In the genomic region with DNA sequence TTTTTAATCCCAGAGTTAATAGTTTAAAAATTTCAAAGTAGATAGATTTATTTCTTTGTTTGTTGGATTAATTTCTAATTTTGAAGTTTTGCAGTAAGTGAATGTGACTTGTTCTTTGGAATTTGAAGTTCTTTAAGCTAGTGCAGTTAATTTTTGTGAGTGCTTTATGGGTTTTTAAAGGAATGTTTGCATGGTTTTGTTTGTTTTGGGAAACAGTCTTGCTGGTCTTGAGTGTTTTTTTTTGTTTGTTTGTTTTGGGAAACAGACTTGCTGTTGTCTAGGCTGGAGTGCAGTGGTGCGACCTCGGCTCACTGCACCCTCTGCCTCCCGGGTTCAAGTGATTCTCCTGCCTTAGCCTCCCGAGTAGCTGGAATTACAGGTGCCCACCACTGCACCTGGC, we compare ENCODE assay signal across 19 cellular contexts. TPM values are rescaled to one million over a fixed set of nuclear protein-coding genes. Genes with fewer than 3 reads are reported as not detected.
DNase-seq lines count a peak whose midpoint lies in the region; ATAC-seq, FAIRE-seq and TF ChIP-seq lines count a peak whose summit lies in the region.
"Had no signal": no experiment of that assay in that cellular context is flagged by ENCODE, and none has a peak within 500 bp of the region (broad histone marks: within the 10 kb centered on the region; RNA-seq: fewer than 3 reads in every experiment).

No MANE protein-coding gene starts in this region.

- peaks cover 5 to 38% of the 10 kb centered on the region in 2 experiments for H3K36me3 ChIP-seq in HepG2 (replicated peaks in 1 of 2; ENCODE audit: control insufficient read depth in 1 of 2, insufficient read depth in 2 of 2, low read length in 2 of 2)
- H3K36me3 ChIP-seq: thyroid gland had no signal

- H3K4me2 ChIP-seq in H9 (ENCODE audit: insufficient read depth, insufficient read length, low read length) (no peak overlapping the region), HepG2 (ENCODE audit: low read depth, low read length) (peak overlapping the region; percentile 2; the same call in 1 of the 2 replicates)

- H2BK20ac ChIP-seq in H9 (ENCODE audit: low read depth, low read length, poor library complexity, severe bottlenecking): no peak overlapping the region

- FAIRE-seq in HepG2 (lab: Jason Lieb, UNC): no peak
- FAIRE-seq: bronchial epithelial cell had no signal

- peaks cover 11% of the 10 kb centered on the region for H3K36me3 Mint-ChIP-seq in CD4-positive, alpha-beta T cell (ENCODE audit: low read depth)
- H3K36me3 Mint-ChIP-seq in H9 (ENCODE audit: insufficient read depth in 1 of 3, low read depth in 3 of 3): peaks cover 4 to 27% (median 19%) of the 10 kb centered on the region in 3 experiments; a peak in 6 of 7 replicates
- H3K36me3 Mint-ChIP-seq in activated naive CD8-positive, alpha-beta T cell treated with anti-CD3 and anti-CD28 coated beads for 36 hours: peaks cover 39% of the 10 kb centered on the region
- H3K36me3 Mint-ChIP-seq in T-helper 2 cell treated with Interferon-gamma antibody and Interleukin-4, amounts not matched to agents 5 μg/mL and 100 μg/mL, for 36 hours (ENCODE audit: low read depth): peaks cover 22% of the 10 kb centered on the region

- peaks cover 79% of the 10 kb centered on the region for H3K4me1 Mint-ChIP-seq in CD4-positive, alpha-beta T cell (ENCODE audit: low read depth)
- H3K4me1 Mint-ChIP-seq in H9: peaks cover 33 to 37% of the 10 kb centered on the region in 2 experiments
- peaks cover 59% of the 10 kb centered on the region for H3K4me1 Mint-ChIP-seq in activated naive CD8-positive, alpha-beta T cell treated with anti-CD3 and anti-CD28 coated beads for 36 hours
- peaks cover 43% of the 10 kb centered on the region for H3K4me1 Mint-ChIP-seq in T-helper 2 cell treated with Interferon-gamma antibody and Interleukin-4, amounts not matched to agents 5 μg/mL and 100 μg/mL, for 36 hours (ENCODE audit: low read depth)

- H3K9me3 Mint-ChIP-seq in CD4-positive, alpha-beta T cell: no peaks in the 10 kb centered on the region
- no peaks in the 10 kb centered on the region for H3K9me3 Mint-ChIP-seq in H9
- no peaks in the 10 kb centered on the region for H3K9me3 Mint-ChIP-seq in activated naive CD8-positive, alpha-beta T cell treated with anti-CD3 and anti-CD28 coated beads for 36 hours
- H3K9me3 Mint-ChIP-seq in T-helper 2 cell treated with Interferon-gamma antibody and Interleukin-4, amounts not matched to agents 5 μg/mL and 100 μg/mL, for 36 hours: no peaks in the 10 kb centered on the region
- H3K9me3 Mint-ChIP-seq: activated naive CD8-positive, alpha-beta T cell treated with anti-CD3 and anti-CD28 coated beads, Interleukin-2, amount 10 ng/mL, durations not matched to agents 7 days and 5 days; CD8-positive, alpha-beta T cell had no signal

- TF ChIP-seq POLR2A in HepG2 (IDR thresholded peaks at IDR 0.05; ENCODE audit: insufficient read depth in 1 of 2, low read depth in 2 of 2, low read length in 2 of 2): no peak

- H4K91ac ChIP-seq in H9 (ENCODE audit: insufficient read length, low read depth, low read length): no peak overlapping the region

- H3K9me3 ChIP-seq in CD4-positive, alpha-beta T cell (ENCODE audit: control insufficient read depth, low read length): no peaks in the 10 kb centered on the region
- H3K9me3 ChIP-seq in H9 (ENCODE audit: control insufficient read depth, low read depth, low read length) (no peaks in the 10 kb centered on the region), HepG2 (ENCODE audit: low read length) (no peaks in the 10 kb centered on the region)
- H3K9me3 ChIP-seq: heart right ventricle, thyroid gland had no signal

- no peak for TF ChIP-seq RAD21 in HepG2 (CRISPR knock-in tag; IDR thresholded peaks at IDR 0.05)

- H3K9ac ChIP-seq in H9 (ENCODE audit: extremely low read depth, insufficient read length, low read length) (no peak overlapping the region), HepG2 (ENCODE audit: insufficient read depth, low read depth, low read length) (no peak overlapping the region)

- H3K4ac ChIP-seq in H9 (ENCODE audit: low read depth, low read length): no peak overlapping the region

- H2BK15ac ChIP-seq in H9 (ENCODE audit: low read depth, low read length): no peak overlapping the region

- no peak overlapping the region for H2AK5ac ChIP-seq in H9 (ENCODE audit: insufficient read length, low read length)

- H3K79me1 ChIP-seq in H9 (ENCODE audit: insufficient read depth, low read depth, low read length, poor library complexity, severe bottlenecking): no peaks in the 10 kb centered on the region

- peak overlapping the region; percentile 7 for H3K4me3 Mint-ChIP-seq in CD4-positive, alpha-beta T cell
- H3K4me3 Mint-ChIP-seq in H9: no peak overlapping the region
- H3K4me3 Mint-ChIP-seq in activated naive CD8-positive, alpha-beta T cell treated with anti-CD3 and anti-CD28 coated beads for 36 hours: no peak overlapping the region
- no peak overlapping the region for H3K4me3 Mint-ChIP-seq in T-helper 2 cell treated with Interferon-gamma antibody and Interleukin-4, amounts not matched to agents 5 μg/mL and 100 μg/mL, for 36 hours
- H3K4me3 Mint-ChIP-seq: activated naive CD8-positive, alpha-beta T cell treated with anti-CD3 and anti-CD28 coated beads, Interleukin-2, amount 10 ng/mL, durations not matched to agents 7 days and 5 days; CD8-positive, alpha-beta T cell had no signal

- no peak overlapping the region for H3K18ac ChIP-seq in H9 (ENCODE audit: insufficient read length, low read depth, low read length)

- WGBS in H9 (ENCODE audit: extremely low coverage, insufficient read length, low lambda C conversion rate): no CpG with 5 or more reads among the region's 4 CpGs
- WGBS in HepG2 (ENCODE audit: low lambda C conversion rate): 54% methylated on average over 4 of the region's 4 CpGs

- no peak overlapping the region for H3K14ac ChIP-seq in H9 (ENCODE audit: insufficient read depth, low read length)

- ATAC-seq in CD4-positive, alpha-beta T cell (ENCODE audit: poor library complexity): no peak
- ATAC-seq in HepG2: no peak
- ATAC-seq in HG02571 (IDR thresholded peaks at IDR 0.05; ENCODE audit: unreplicated experiment): no peak
- no peak for ATAC-seq in HG03342 (IDR thresholded peaks at IDR 0.05; ENCODE audit: unreplicated experiment)
- ATAC-seq: CD8-positive, alpha-beta T cell; heart right ventricle had no signal

- TF ChIP-seq EP300 in HepG2 (IDR thresholded peaks at IDR 0.05; ENCODE audit: low read depth in 2 of 2, low read length in 2 of 2) (no peak; a peak in 1 of 4 replicates), HepG2 (CRISPR knock-in tag; IDR thresholded peaks at IDR 0.05; ENCODE audit: borderline replicate concordance) (no peak)

- in situ Hi-C loops in HepG2 (cut with HindIII; ENCODE audit: extremely low pct_ligation_motif_present, low pct_unique_long_range_greater_than_20kb): no loop called here

- no peak overlapping the region for H4K8ac ChIP-seq in H9 (replicated peaks; ENCODE audit: insufficient read length, low read depth, low read length)

- BruUV-seq in HepG2 (replicated peaks; lab: Mats Ljungman, UMichigan): no TSS peak

- POLR2A ChIA-PET in CD4-positive, alpha-beta T cell (lab: Charles Lee): interaction anchor here (1.2 kb wide), 1 partner anchor 8 kb away, joined by 3 read pairs; no protein-coding TSS in a partner anchor
- POLR2A ChIA-PET in HepG2 (lab: Yijun Ruan, JAX): no interaction called here

- H3K4me3 ChIP-seq in HepG2 (replicated peaks in 1 of 3; ENCODE audit: insufficient read depth in 1 of 3, low read depth in 2 of 3, low read length in 3 of 3): no peak overlapping the region
- H3K4me3 ChIP-seq: heart right ventricle, thyroid gland had no signal

- H3K4me1 ChIP-seq in H9 (ENCODE audit: insufficient read depth, low read length) (no peaks in the 10 kb centered on the region), HepG2 (ENCODE audit: insufficient read depth, low read length) (peaks cover 95% of the 10 kb centered on the region)

- no peaks in the 10 kb centered on the region for H4K20me1 ChIP-seq in H9 (ENCODE audit: control insufficient read depth, insufficient read depth, insufficient read length)
- H4K20me1 ChIP-seq in HepG2 (ENCODE audit: insufficient read depth, low read length): peaks cover 96% of the 10 kb centered on the region

- H2BK5ac ChIP-seq in H9 (ENCODE audit: insufficient read length, low read length): no peak overlapping the region

- no peak overlapping the region for H4K5ac ChIP-seq in H9 (ENCODE audit: insufficient read length, low read depth, low read length)

- H3K79me2 ChIP-seq in H9 (ENCODE audit: insufficient read depth, low read length) (peaks cover 88% of the 10 kb centered on the region), HepG2 (ENCODE audit: insufficient read depth, low read length) (peaks cover 99% of the 10 kb centered on the region)

- H3T11ph ChIP-seq in H9 (ENCODE audit: low read length): no peak overlapping the region

- no peak for TF ChIP-seq CTCF in CD4-positive, alpha-beta T cell (IDR thresholded peaks at IDR 0.05)
- TF ChIP-seq CTCF in H9 (conservative IDR thresholded peaks at IDR 0.05): no peak
- TF ChIP-seq CTCF in HepG2 (CRISPR knock-in tag; IDR thresholded peaks at IDR 0.05): no peak

- CTCF ChIA-PET in CD4-positive, alpha-beta T cell (lab: Charles Lee): interaction anchor here (0.7 kb wide), 1 partner anchor 11 kb away, joined by 3 read pairs; no protein-coding TSS in a partner anchor
- CTCF ChIA-PET in HepG2 (lab: Yijun Ruan, JAX; ENCODE audit: low intra/inter-chr PET ratio, low total read pairs): no interaction called here

- no peak overlapping the region for H3K56ac ChIP-seq in H9 (ENCODE audit: insufficient read length, low read depth, low read length)

- H2AFZ ChIP-seq in H9 (ENCODE audit: low read length) (no peak overlapping the region), HepG2 (ENCODE audit: low read length) (no peak overlapping the region)

- H3K27me3 ChIP-seq in CD4-positive, alpha-beta T cell (ENCODE audit: control insufficient read depth, insufficient read depth, low read length): no peaks in the 10 kb centered on the region
- H3K27me3 ChIP-seq in H9 (ENCODE audit: insufficient read depth, low read length) (no peaks in the 10 kb centered on the region), HepG2 (ENCODE audit: control insufficient read depth in 1 of 2, insufficient read depth in 2 of 2, low read length in 2 of 2) (no peaks in the 10 kb centered on the region)
- H3K27me3 ChIP-seq: heart right ventricle, thyroid gland had no signal

- H2BK12ac ChIP-seq in H9 (ENCODE audit: insufficient read length, low read depth, low read length): no peak overlapping the region

- no peak overlapping the region for H3K27ac ChIP-seq in CD4-positive, alpha-beta T cell (ENCODE audit: low read depth, low read length)
- no peak overlapping the region for H3K27ac ChIP-seq in H9 (ENCODE audit: insufficient read length, low read depth, low read length)
- H3K27ac ChIP-seq in HepG2 (ENCODE audit: extremely low read length, insufficient read depth, low read length): peak overlapping the region; percentile 6
- H3K27ac ChIP-seq: HL-60, thyroid gland had no signal

- H3K27me3 Mint-ChIP-seq in CD4-positive, alpha-beta T cell: no peaks in the 10 kb centered on the region
- H3K27me3 Mint-ChIP-seq in H9 (ENCODE audit: low read depth): no peaks in the 10 kb centered on the region
- H3K27me3 Mint-ChIP-seq in activated naive CD8-positive, alpha-beta T cell treated with anti-CD3 and anti-CD28 coated beads for 36 hours: no peaks in the 10 kb centered on the region
- H3K27me3 Mint-ChIP-seq in T-helper 2 cell treated with Interferon-gamma antibody and Interleukin-4, amounts not matched to agents 5 μg/mL and 100 μg/mL, for 36 hours (ENCODE audit: low read depth): no peaks in the 10 kb centered on the region
- H3K27me3 Mint-ChIP-seq: activated naive CD8-positive, alpha-beta T cell treated with anti-CD3 and anti-CD28 coated beads, Interleukin-2, amount 10 ng/mL, durations not matched to agents 7 days and 5 days; naive B cell had no signal

- no peak for DNase-seq in CD4-positive, alpha-beta T cell
- DNase-seq in H9 (no peak), HepG2 (ENCODE audit: low spot score) (no peak)
- DNase-seq in activated naive CD8-positive, alpha-beta T cell treated with anti-CD3 and anti-CD28 coated beads for 36 hours: no peak
- DNase-seq in T-helper 2 cell treated with Interferon-gamma antibody and Interleukin-4, amounts not matched to agents 5 μg/mL and 100 μg/mL, for 36 hours (ENCODE audit: low spot score): no peak
- DNase-seq: activated CD4-positive, alpha-beta T cell treated with anti-CD3 and anti-CD28 coated beads for 4 hours; activated naive CD8-positive, alpha-beta T cell treated with anti-CD3 and anti-CD28 coated beads, Interleukin-2, amount 10 ng/mL, durations not matched to agents 7 days and 5 days; CD8-positive, alpha-beta T cell; heart right ventricle; naive B cell; NCI-H1048; NCI-H2081 treated with DMSO at 0.1 percent for 48 hours; NCI-H524; posterior cingulate gyrus; thyroid gland had no signal

- no peak overlapping the region for H2BK120ac ChIP-seq in H9 (ENCODE audit: low read depth, low read length, poor library complexity, severe bottlenecking)

- H3K23me2 ChIP-seq in H9 (ENCODE audit: insufficient read length, low read depth, low read length, poor library complexity, severe bottlenecking): no peaks in the 10 kb centered on the region

- H3K27ac Mint-ChIP-seq in CD4-positive, alpha-beta T cell: peak overlapping the region; percentile 70
- H3K27ac Mint-ChIP-seq in H9: peak overlapping the region in 2 of 3 experiments; percentile 63 to 79; a peak in 2 of 7 replicates
- H3K27ac Mint-ChIP-seq in activated naive CD8-positive, alpha-beta T cell treated with anti-CD3 and anti-CD28 coated beads for 36 hours: peak overlapping the region; percentile 38
- no peak overlapping the region for H3K27ac Mint-ChIP-seq in T-helper 2 cell treated with Interferon-gamma antibody and Interleukin-4, amounts not matched to agents 5 μg/mL and 100 μg/mL, for 36 hours
- H3K27ac Mint-ChIP-seq: activated naive CD8-positive, alpha-beta T cell treated with anti-CD3 and anti-CD28 coated beads, Interleukin-2, amount 10 ng/mL, durations not matched to agents 7 days and 5 days; CD8-positive, alpha-beta T cell had no signal

- H3K23ac ChIP-seq in H9 (ENCODE audit: insufficient read length, low read depth, low read length): no peak overlapping the region

- intact Hi-C loops in CD4-positive, alpha-beta T cell (cut with DNase I, micrococcal nuclease): loop anchor here in 1 of 2 experiments (10.0 kb wide), 1 partner anchor 116 kb away; a partner anchor contains a TSS
- intact Hi-C loops in HepG2 (cut with micrococcal nuclease; ENCODE audit: unreplicated experiment): no loop called here

RNA-seq across cellular contexts. Expression of a gene that starts 9.5 kb away (rescaled TPM):
- 10 to 100 TPM; 49.0 to 51.1 TPM for total RNA-seq in CD4-positive, alpha-beta T cell
- total RNA-seq in H9 (2021) (61.0 and 65.4 TPM in 2 replicates), HepG2 (2016; rRNA removed; fragmentation: Illumina TruSeq; extraction: Trizol) (123 and 127 TPM in 2 replicates)
- 10 to 100 TPM; 50.0 to 50.7 TPM for total RNA-seq in activated naive CD8-positive, alpha-beta T cell treated with anti-CD3 and anti-CD28 coated beads for 36 hours
- total RNA-seq in HepG2 (2016; cell fraction: cytosol; rRNA removed; fragmentation: Illumina TruSeq; extraction: Trizol; ENCODE audit: low read depth): 91.5 and 107 TPM in 2 replicates
- total RNA-seq in HepG2 (2016; cell fraction: insoluble cytoplasmic fraction; rRNA removed; fragmentation: Illumina TruSeq; extraction: Trizol): 126 TPM in 2 replicates
- 107 and 121 TPM in 2 replicates for total RNA-seq in HepG2 (2016; cell fraction: membrane; rRNA removed; fragmentation: Illumina TruSeq; extraction: Trizol)
- 89.8 and 90.2 TPM in 2 replicates for total RNA-seq in HepG2 (2016; cell fraction: nucleus; rRNA removed; fragmentation: Illumina TruSeq; extraction: Trizol)
- 31.2 and 39.2 TPM in 2 replicates for polyA plus RNA-seq in HepG2 (2011; rRNA removed)
- 23.0 and 31.7 TPM in 2 replicates for polyA plus RNA-seq in HepG2 (2011; cell fraction: cytosol; rRNA removed)
- 41.6 and 42.6 TPM in 2 replicates for polyA plus RNA-seq in HepG2 (2011; cell fraction: nucleus; rRNA removed)
- polyA plus RNA-seq in HepG2 (2012): 57.3 and 61.8 TPM in 2 replicates
- 37.8 and 43.1 TPM in 2 replicates for polyA plus RNA-seq in HepG2 (2016; cell fraction: cytosol; fragmentation: Illumina TruSeq; extraction: Trizol; ENCODE audit: low read depth)
- 105 and 120 TPM in 2 replicates for polyA plus RNA-seq in HepG2 (2016; cell fraction: insoluble cytoplasmic fraction; fragmentation: Illumina TruSeq; extraction: Trizol; ENCODE audit: low read depth)
- polyA plus RNA-seq in HepG2 (2016; cell fraction: membrane; fragmentation: Illumina TruSeq; extraction: Trizol; ENCODE audit: low read depth): 70.7 and 71.1 TPM in 2 replicates
- 77.9 and 84.3 TPM in 2 replicates for polyA plus RNA-seq in HepG2 (2016; cell fraction: nucleus; fragmentation: Illumina TruSeq; extraction: Trizol; ENCODE audit: insufficient read depth, low read depth)
- 24.2 and 40.6 TPM in 2 replicates for polyA minus RNA-seq in HepG2 (2011; rRNA and poly(A)+ RNA removed; ENCODE audit: low replicate concordance)
- 23.3 and 28.9 TPM in 2 replicates for polyA minus RNA-seq in HepG2 (2011; cell fraction: cytosol; rRNA and poly(A)+ RNA removed)
- 83.4 and 101 TPM in 2 replicates for polyA minus RNA-seq in HepG2 (2011; cell fraction: nucleus; rRNA and poly(A)+ RNA removed)

RNA-seq across cellular contexts. Expression of a gene that starts 52.0 kb away (rescaled TPM):
- total RNA-seq in CD4-positive, alpha-beta T cell: 10 to 100 TPM; 13.6 to 14.7 TPM
- 24.2 and 24.3 TPM in 2 replicates for total RNA-seq in H9 (2021)
- 10 to 100 TPM; 21.2 to 21.6 TPM for total RNA-seq in activated naive CD8-positive, alpha-beta T cell treated with anti-CD3 and anti-CD28 coated beads for 36 hours
- total RNA-seq in HepG2 (2016; rRNA removed; fragmentation: Illumina TruSeq; extraction: Trizol): 36.6 and 44.4 TPM in 2 replicates
- 4.7 and 5.3 TPM in 2 replicates for total RNA-seq in HepG2 (2016; cell fraction: cytosol; rRNA removed; fragmentation: Illumina TruSeq; extraction: Trizol; ENCODE audit: low read depth)
- total RNA-seq in HepG2 (2016; cell fraction: insoluble cytoplasmic fraction; rRNA removed; fragmentation: Illumina TruSeq; extraction: Trizol): 37.6 and 37.9 TPM in 2 replicates
- 17.4 and 17.9 TPM in 2 replicates for total RNA-seq in HepG2 (2016; cell fraction: membrane; rRNA removed; fragmentation: Illumina TruSeq; extraction: Trizol)
- total RNA-seq in HepG2 (2016; cell fraction: nucleus; rRNA removed; fragmentation: Illumina TruSeq; extraction: Trizol): 23.6 and 27.3 TPM in 2 replicates
- polyA plus RNA-seq in HepG2 (2011; rRNA removed): 27.3 and 27.8 TPM in 2 replicates
- polyA plus RNA-seq in HepG2 (2011; cell fraction: cytosol; rRNA removed): 15.7 and 16.8 TPM in 2 replicates
- polyA plus RNA-seq in HepG2 (2011; cell fraction: nucleus; rRNA removed): 36.4 and 42.5 TPM in 2 replicates
- polyA plus RNA-seq in HepG2 (2012): 18.3 and 22.8 TPM in 2 replicates
- 2.6 TPM in 2 replicates for polyA plus RNA-seq in HepG2 (2016; cell fraction: cytosol; fragmentation: Illumina TruSeq; extraction: Trizol; ENCODE audit: low read depth)
- 25.4 and 30.9 TPM in 2 replicates for polyA plus RNA-seq in HepG2 (2016; cell fraction: insoluble cytoplasmic fraction; fragmentation: Illumina TruSeq; extraction: Trizol; ENCODE audit: low read depth)
- 6.2 and 7.0 TPM in 2 replicates for polyA plus RNA-seq in HepG2 (2016; cell fraction: membrane; fragmentation: Illumina TruSeq; extraction: Trizol; ENCODE audit: low read depth)
- polyA plus RNA-seq in HepG2 (2016; cell fraction: nucleus; fragmentation: Illumina TruSeq; extraction: Trizol; ENCODE audit: insufficient read depth, low read depth): 35.3 and 39.8 TPM in 2 replicates
- 25.5 and 99.2 TPM in 2 replicates for polyA minus RNA-seq in HepG2 (2011; rRNA and poly(A)+ RNA removed; ENCODE audit: low replicate concordance)
- 36.0 and 39.4 TPM in 2 replicates for polyA minus RNA-seq in HepG2 (2011; cell fraction: cytosol; rRNA and poly(A)+ RNA removed)
- polyA minus RNA-seq in HepG2 (2011; cell fraction: nucleus; rRNA and poly(A)+ RNA removed): 27.7 and 33.1 TPM in 2 replicates
